14 cellular contexts compared by ENCODE assay signal in genomic region chr13:60152114-60152513, GRCh38.
"Had no signal": no experiment of that assay in that cellular context is flagged by ENCODE, and none has a peak within 500 bp of the region (broad histone marks: within the 10 kb centered on the region; RNA-seq: fewer than 3 reads in every experiment).

No MANE protein-coding gene starts in this region.

- H3K4me1 ChIP-seq: right atrium auricular region, thyroid gland had no signal

- H3K4me3 ChIP-seq: hepatocyte, neural progenitor cell, right atrium auricular region, thyroid gland had no signal

- H3K27ac ChIP-seq: hepatocyte, neural progenitor cell, right atrium auricular region, thyroid gland had no signal

- H2AFZ ChIP-seq: hepatocyte, neural progenitor cell had no signal

- H3K4me2 ChIP-seq: hepatocyte, neural progenitor cell had no signal

- H3K9ac ChIP-seq: neural progenitor cell had no signal

- ATAC-seq: activated T-cell treated with anti-CD3 and anti-CD28 coated beads, Interleukin-2, amount 50 U/mL, for 4 hours; stimulated activated effector memory CD8-positive, alpha-beta T cell treated with anti-CD3 and anti-CD28 coated beads, Interleukin-12 subunit alpha, Interleukin-12 subunit beta, amount 100 ng/mL, for 72 hours had no signal

- H3K9me3 ChIP-seq: right atrium auricular region, thyroid gland had no signal

- H3K27me3 ChIP-seq: hepatocyte, neural progenitor cell, right atrium auricular region, thyroid gland had no signal

- H3K36me3 ChIP-seq: neural progenitor cell, right atrium auricular region, thyroid gland had no signal

- DNase-seq: activated B cell treated with CpG ODN at 0.5 μM for 24 hours; activated CD4-positive, alpha-beta T cell treated with anti-CD3 and anti-CD28 coated beads, Interleukin-2, amount 10 ng/mL, durations not matched to agents 24 days and 14 days; activated effector memory CD4-positive, alpha-beta T cell treated with anti-CD3 and anti-CD28 coated beads, Interleukin-2, amount 50 U/mL, for 16 hours; activated naive CD8-positive, alpha-beta T cell treated with anti-CD3 and anti-CD28 coated beads for 36 hours; activated T-cell treated with anti-CD3 and anti-CD28 coated beads, Interleukin-2, amount 50 U/mL, for 4 hours; anterior cingulate cortex; effector CD4-positive, alpha-beta T cell; posterior cingulate gyrus; T-helper 2 cell; thyroid gland had no signal
